20 cellular contexts compared by ENCODE assay signal in genomic region chr13:90632184-90632583, GRCh38.
DNase-seq lines count a peak whose midpoint lies in the region; ATAC-seq, FAIRE-seq and TF ChIP-seq lines count a peak whose summit lies in the region.
"Had no signal": no experiment of that assay in that cellular context is flagged by ENCODE, and none has a peak within 500 bp of the region (broad histone marks: within the 10 kb centered on the region; RNA-seq: fewer than 3 reads in every experiment).

No MANE protein-coding gene starts in this region.

- TF ChIP-seq RAD21 in A549 (conservative IDR thresholded peaks at IDR 0.05 in 1 of 2, IDR thresholded peaks at IDR 0.05 in 1 of 2) = no peak
- TF ChIP-seq RAD21 in IMR-90 (IDR thresholded peaks at IDR 0.05; ENCODE audit: low read length) = no peak
- TF ChIP-seq RAD21 in K562 (CRISPR knock-in tag; conservative IDR thresholded peaks at IDR 0.05 in 1 of 2, IDR thresholded peaks at IDR 0.05 in 1 of 2) = no peak

- H2BK120ac ChIP-seq in IMR-90 (ENCODE audit: low read depth, low read length) = no peak overlapping the region
- H2BK120ac ChIP-seq in mesendoderm (ENCODE audit: low read depth, low read length) = no peak overlapping the region

- H2BK15ac ChIP-seq in IMR-90 (ENCODE audit: low read depth, low read length) = no peak overlapping the region
- H2BK15ac ChIP-seq in mesendoderm (replicated peaks; ENCODE audit: low read depth) = no peak overlapping the region

- dilution Hi-C loops in IMR-90 (cut with HindIII; ENCODE audit: low sequenced_read_pairs, unreplicated experiment) = no loop called here

- H2AK5ac ChIP-seq in IMR-90 (ENCODE audit: low read depth, low read length) (no peak overlapping the region), mesendoderm (ENCODE audit: low read length) (no peak overlapping the region)

- H3K36me3 ChIP-seq in IMR-90 (ENCODE audit: control insufficient read depth, insufficient read depth, low read length) (no peaks in the 10 kb centered on the region), K562 (ENCODE audit: control insufficient read depth, insufficient read depth, low read length) (no peaks in the 10 kb centered on the region), mesendoderm (ENCODE audit: control insufficient read depth, insufficient read depth, low read length) (no peaks in the 10 kb centered on the region)

- DNase-seq in A549 (ENCODE audit: low read depth in 1 of 2, low spot score in 1 of 2) (no peak), IMR-90 (no peak), K562 (ENCODE audit: extremely low read depth in 1 of 4, low spot score in 3 of 4) (no peak), mesendoderm (no peak), putamen (ENCODE audit: low spot score) (no peak), T-helper 9 cell (no peak), ecto neural progenitor cell (ENCODE audit: low spot score) (no peak), superior temporal gyrus (ENCODE audit: extremely low spot score) (no peak)
- DNase-seq: 8988T; C1 segment of cervical spinal cord; Calu3; CD4-positive, alpha-beta memory T cell; COR-L47; DMS53; DMS79 treated with DMSO at 0.1 percent for 48 hours; GF-D8; H9 had no signal

- H3K23ac ChIP-seq in IMR-90 (ENCODE audit: low read depth, low read length) (no peak overlapping the region), mesendoderm (ENCODE audit: low read length) (no peak overlapping the region)

- no peaks in the 10 kb centered on the region for H3K9me3 ChIP-seq in A549
- H3K9me3 ChIP-seq in IMR-90 (ENCODE audit: control insufficient read depth, insufficient read depth, low read length) = peaks cover 7% of the 10 kb centered on the region; the same call in 1 of the 2 replicates
- peaks cover 8% of the 10 kb centered on the region; the same call in 1 of the 2 replicates for H3K9me3 ChIP-seq in K562 (replicated peaks; ENCODE audit: control insufficient read depth, insufficient read depth, low read depth, low read length)

- no peak for TF ChIP-seq CTCF in A549 (IDR thresholded peaks at IDR 0.05)
- no peak for TF ChIP-seq CTCF in IMR-90 (conservative IDR thresholded peaks at IDR 0.05; ENCODE audit: low read depth, low read length)
- no peak for TF ChIP-seq CTCF in K562 (IDR thresholded peaks at IDR 0.05 in 2 of 3, conservative IDR thresholded peaks at IDR 0.05 in 1 of 3; ENCODE audit: insufficient read depth in 2 of 3, low read depth in 1 of 3, low read length in 3 of 3)

- H3K56ac ChIP-seq in IMR-90 (ENCODE audit: extremely low read depth, insufficient read depth, low read length) = no peak overlapping the region
- no peak overlapping the region for H3K56ac ChIP-seq in mesendoderm (ENCODE audit: low read length)

- H3K27me3 ChIP-seq in IMR-90 (ENCODE audit: control insufficient read depth, insufficient read depth, low read length) (no peaks in the 10 kb centered on the region), K562 (ENCODE audit: control insufficient read depth in 2 of 2, insufficient read depth in 2 of 2, low read length in 2 of 2) (no peaks in the 10 kb centered on the region), mesendoderm (ENCODE audit: insufficient read depth, low read length, poor library complexity) (no peaks in the 10 kb centered on the region)

- H2BK20ac ChIP-seq in IMR-90 (ENCODE audit: low read depth, low read length) = no peak overlapping the region

- CTCF ChIA-PET in A549 (lab: Yijun Ruan, JAX) (no interaction called here), IMR-90 (lab: Yijun Ruan, JAX) (no interaction called here), K562 (lab: Yijun Ruan, JAX; ENCODE audit: low intra/inter-chr PET ratio) (no interaction called here)

- ATAC-seq in A549 (no peak), IMR-90 (ENCODE audit: low read depth) (no peak), K562 (no peak)
- ATAC-seq: HCT116 had no signal

- no peak overlapping the region for H3K4me2 ChIP-seq in A549
- no peak overlapping the region for H3K4me2 ChIP-seq in IMR-90 (ENCODE audit: low read depth, low read length)
- no peak overlapping the region for H3K4me2 ChIP-seq in K562 (ENCODE audit: insufficient read depth, low read length)
- H3K4me2 ChIP-seq in mesendoderm (ENCODE audit: low read length) = no peak overlapping the region

- no peak overlapping the region for H3K18ac ChIP-seq in IMR-90 (ENCODE audit: low read depth, low read length)
- peak overlapping the region; percentile 87 for H3K18ac ChIP-seq in mesendoderm (ENCODE audit: low read length)

- H3K14ac ChIP-seq in IMR-90 (replicated peaks; ENCODE audit: low read depth, low read length) = no peak overlapping the region

- FAIRE-seq in A549 (lab: Jason Lieb, UNC) (no peak), K562 (lab: Jason Lieb, UNC) (no peak)
- FAIRE-seq: GM12891, GM18507 had no signal

- no peak for TF ChIP-seq EP300 in A549 (IDR thresholded peaks at IDR 0.05)
- no peak for TF ChIP-seq EP300 in K562 (IDR thresholded peaks at IDR 0.05; ENCODE audit: low read length)

- H4K8ac ChIP-seq in IMR-90 (ENCODE audit: low read depth in 2 of 2, low read length in 2 of 2) (no peak overlapping the region), mesendoderm (ENCODE audit: low read depth, low read length) (no peak overlapping the region)

- H2BK5ac ChIP-seq in IMR-90 (ENCODE audit: low read depth, low read length, poor library complexity, severe bottlenecking) = no peak overlapping the region
- no peak overlapping the region for H2BK5ac ChIP-seq in mesendoderm (ENCODE audit: low read length)

- H4K91ac ChIP-seq in IMR-90 (ENCODE audit: insufficient read depth, low read depth, low read length) = no peak overlapping the region

- 71% methylated on average over 3 of the region's 3 CpGs for WGBS in A549 (ENCODE audit: missing lambda C conversion rate)
- WGBS in IMR-90 (ENCODE audit: extremely low coverage in 2 of 2, insufficient read length in 1 of 2), 2 experiments = no CpG with 5 or more reads among the region's 3 CpGs
- WGBS in K562 (ENCODE audit: insufficient coverage, low coverage, missing lambda C conversion rate) = under 1% methylated on average over 3 of the region's 3 CpGs
- WGBS in mesendoderm (ENCODE audit: extremely low coverage, insufficient coverage, low lambda C conversion rate) = no CpG with 5 or more reads among the region's 3 CpGs

- H3K4me3 ChIP-seq in A549 = no peak overlapping the region
- H3K4me3 ChIP-seq in IMR-90 (ENCODE audit: insufficient read depth, low read depth, low read length) = no peak overlapping the region
- no peak overlapping the region for H3K4me3 ChIP-seq in K562
- H3K4me3 ChIP-seq in mesendoderm (ENCODE audit: low read length) = no peak overlapping the region

- no peak for TF ChIP-seq POLR2A in A549 (IDR thresholded peaks at IDR 0.05; ENCODE audit: low read length)
- no peak for TF ChIP-seq POLR2A in IMR-90 (IDR thresholded peaks at IDR 0.05; ENCODE audit: low read depth, low read length)
- TF ChIP-seq POLR2A in K562 (conservative IDR thresholded peaks at IDR 0.05) = no peak

- H4K5ac ChIP-seq in IMR-90 (ENCODE audit: low read depth, low read length) (no peak overlapping the region), mesendoderm (ENCODE audit: low read length) (no peak overlapping the region)

- intact Hi-C loops in IMR-90 (cut with micrococcal nuclease) (no loop called here), K562 (cut with micrococcal nuclease) (loop anchor here (10.0 kb wide), 1 partner anchor 57 kb away; no protein-coding TSS in a partner anchor)

- no peak overlapping the region for H2AK9ac ChIP-seq in IMR-90 (replicated peaks; ENCODE audit: low read depth, low read length, poor library complexity)

- H2AFZ ChIP-seq in IMR-90 (replicated peaks; ENCODE audit: low read length, poor library complexity) = no peak overlapping the region
- H2AFZ ChIP-seq in K562 (ENCODE audit: low read depth, low read length) = no peak overlapping the region

- H4K20me1 ChIP-seq in IMR-90 (ENCODE audit: insufficient read depth, low read length) (no peaks in the 10 kb centered on the region), K562 (replicated peaks; ENCODE audit: control insufficient read depth, insufficient read depth, low read length) (no peaks in the 10 kb centered on the region)

- H3K79me1 ChIP-seq in IMR-90 (ENCODE audit: low read depth in 1 of 2, low read length in 2 of 2) (no peaks in the 10 kb centered on the region), mesendoderm (ENCODE audit: low read length) (no peaks in the 10 kb centered on the region)

- no peaks in the 10 kb centered on the region for H3K79me2 ChIP-seq in K562 (ENCODE audit: control insufficient read depth, insufficient read depth, low read length)
- H3K79me2 ChIP-seq in mesendoderm (ENCODE audit: control insufficient read depth, insufficient read depth, low read length) = no peaks in the 10 kb centered on the region

- no peak overlapping the region for H3K9ac ChIP-seq in IMR-90 (ENCODE audit: low read depth, low read length)
- no peak overlapping the region for H3K9ac ChIP-seq in K562 (ENCODE audit: insufficient read depth in 1 of 2, low read depth in 2 of 2, low read length in 2 of 2)
- no peak overlapping the region for H3K9ac ChIP-seq in mesendoderm (ENCODE audit: low read length)

- in situ Hi-C loops in IMR-90 (cut with MboI; ENCODE audit: low sequenced_read_pairs) (no loop called here), K562 (cut with MboI) (no loop called here)

- BruUV-seq in IMR-90 (replicated peaks; lab: Mats Ljungman, UMichigan) (no TSS peak), K562 (replicated peaks; lab: Mats Ljungman, UMichigan) (no TSS peak)

- POLR2A ChIA-PET in A549 (lab: Yijun Ruan, JAX) (no interaction called here), IMR-90 (lab: Charles Lee; ENCODE audit: unreplicated experiment) (no interaction called here), K562 (lab: Yijun Ruan, JAX) (no interaction called here)

- no peaks in the 10 kb centered on the region for H3K4me1 ChIP-seq in A549
- H3K4me1 ChIP-seq in IMR-90 (ENCODE audit: control insufficient read depth, insufficient read depth, low read length) = no peaks in the 10 kb centered on the region
- no peaks in the 10 kb centered on the region for H3K4me1 ChIP-seq in K562 (replicated peaks in 1 of 2; ENCODE audit: control insufficient read depth in 2 of 2, insufficient read depth in 2 of 2, low read length in 2 of 2)
- no peaks in the 10 kb centered on the region for H3K4me1 ChIP-seq in mesendoderm (ENCODE audit: control insufficient read depth, low read depth, low read length)

- no peak overlapping the region; a peak in 1 of 6 replicates for H3K27ac ChIP-seq in A549
- no peak overlapping the region for H3K27ac ChIP-seq in IMR-90 (ENCODE audit: insufficient read depth, low read length)
- H3K27ac ChIP-seq in K562 (ENCODE audit: extremely low read depth, low read depth, low read length) = no peak overlapping the region
- no peak overlapping the region for H3K27ac ChIP-seq in mesendoderm (ENCODE audit: low read depth, low read length)

- no peaks in the 10 kb centered on the region for H3K9me1 ChIP-seq in IMR-90 (ENCODE audit: insufficient read depth, low read length)
- H3K9me1 ChIP-seq in K562 (ENCODE audit: control insufficient read depth, insufficient read depth, low read length) = no peaks in the 10 kb centered on the region

- no peak overlapping the region for H3K4ac ChIP-seq in IMR-90 (ENCODE audit: low read depth, low read length)
- H3K4ac ChIP-seq in mesendoderm (ENCODE audit: low read depth, low read length) = peak overlapping the region; percentile 4

TF ChIP-seq in A549, 52 proteins besides CTCF, POLR2A, EP300 and RAD21 (continues in another document):
- TF ChIP-seq ZC3H11A (IDR thresholded peaks at IDR 0.05) = no peak

TF ChIP-seq in IMR-90, 13 proteins besides CTCF, POLR2A, EP300 and RAD21 (continues in another document):
- no peak for TF ChIP-seq CHD1 (IDR thresholded peaks at IDR 0.05; ENCODE audit: low read depth, low read length)

TF ChIP-seq in K562, 482 proteins besides CTCF, POLR2A, EP300 and RAD21 (continues in another document):
- no peak for TF ChIP-seq ZNF3 (CRISPR knock-in tag; IDR thresholded peaks at IDR 0.05)

Comparison
In these comparisons a context has a peak if more than half of its experiments do, and no peak if none do; other contexts are left out.
1. Of the 35 proteins assayed by ChIP-seq in both K562 and A549: peak only in K562: none; only in A549: none; in both: MAFK; in neither: 34.